ENCODE assay signal across 17 cellular contexts in genomic region chr4:25816591-25817058, GRCh38. TPM values are rescaled to one million over a fixed set of nuclear protein-coding genes. Genes with fewer than 3 reads are reported as not detected.
DNase-seq lines count a peak whose midpoint lies in the region; ATAC-seq, FAIRE-seq and TF ChIP-seq lines count a peak whose summit lies in the region.
"Had no signal": no experiment of that assay in that cellular context is flagged by ENCODE, and none has a peak within 500 bp of the region (broad histone marks: within the 10 kb centered on the region; RNA-seq: fewer than 3 reads in every experiment).

No MANE protein-coding gene starts in this region.

- no peak for FAIRE-seq in K562 (lab: Jason Lieb, UNC)

- TF ChIP-seq CTCF in K562 (IDR thresholded peaks at IDR 0.05 in 2 of 3, conservative IDR thresholded peaks at IDR 0.05 in 1 of 3; ENCODE audit: insufficient read depth in 2 of 3, low read depth in 1 of 3, low read length in 3 of 3), result no peak
- TF ChIP-seq CTCF in fibroblast of lung (conservative IDR thresholded peaks at IDR 0.05 in 1 of 2, IDR thresholded peaks at IDR 0.05 in 1 of 2; ENCODE audit: low read depth in 1 of 2, low read length in 2 of 2), result no peak
- no peak for TF ChIP-seq CTCF in smooth muscle cell (IDR thresholded peaks at IDR 0.05; ENCODE audit: borderline replicate concordance, insufficient read depth, poor library complexity, severe bottlenecking)

- H3K79me2 ChIP-seq in GM23248 (ENCODE audit: insufficient read depth) (no peaks in the 10 kb centered on the region), K562 (ENCODE audit: control insufficient read depth, insufficient read depth, low read length) (no peaks in the 10 kb centered on the region), fibroblast of lung (ENCODE audit: control insufficient read depth, insufficient read depth, low read length) (no peaks in the 10 kb centered on the region), smooth muscle cell (ENCODE audit: low read depth) (no peaks in the 10 kb centered on the region)

- intact Hi-C loops in K562 (cut with micrococcal nuclease) (no loop called here), Right ventricle myocardium superior (cut with DNase I) (no loop called here)

- H3K9me3 Mint-ChIP-seq in activated CD4-positive, alpha-beta T cell treated with anti-CD3 and anti-CD28 coated beads, Interleukin-2, amount 10 ng/mL, durations not matched to agents 7 days and 5 days, result no peaks in the 10 kb centered on the region
- H3K9me3 Mint-ChIP-seq: CD4-positive, CD25-positive, alpha-beta regulatory T cell; H9 had no signal

- H3K27me3 Mint-ChIP-seq in activated CD4-positive, alpha-beta T cell treated with anti-CD3 and anti-CD28 coated beads, Interleukin-2, amount 10 ng/mL, durations not matched to agents 7 days and 5 days, result no peaks in the 10 kb centered on the region
- H3K27me3 Mint-ChIP-seq: B cell; CD4-positive, CD25-positive, alpha-beta regulatory T cell had no signal

- peaks cover 64% of the 10 kb centered on the region for H3K4me1 ChIP-seq in GM23248 (ENCODE audit: insufficient read depth)
- no peaks in the 10 kb centered on the region for H3K4me1 ChIP-seq in K562 (replicated peaks in 1 of 2; ENCODE audit: control insufficient read depth in 2 of 2, insufficient read depth in 2 of 2, low read length in 2 of 2)
- H3K4me1 ChIP-seq in fibroblast of lung (ENCODE audit: control insufficient read depth, extremely low read depth, insufficient read depth, low read length), result peaks cover 22% of the 10 kb centered on the region
- H3K4me1 ChIP-seq in smooth muscle cell (ENCODE audit: low read depth), result peaks cover 16% of the 10 kb centered on the region

- H3F3A ChIP-seq in GM23248 (ENCODE audit: insufficient read depth) (peaks cover 54% of the 10 kb centered on the region), smooth muscle cell (ENCODE audit: low read depth) (peaks cover 4% of the 10 kb centered on the region)

- no peak for TF ChIP-seq POLR2A in K562 (conservative IDR thresholded peaks at IDR 0.05)

- 69 to 72% methylated on average over 2 of the region's 2 CpGs for WGBS in GM23248 (ENCODE audit: low coverage in 1 of 2, low lambda C conversion rate in 2 of 2, missing lambda C conversion rate in 2 of 2), 2 experiments
- 71% methylated on average over 2 of the region's 2 CpGs for WGBS in K562 (ENCODE audit: insufficient coverage, low coverage, missing lambda C conversion rate)
- WGBS in smooth muscle cell (ENCODE audit: low lambda C conversion rate), result 94% methylated on average over 2 of the region's 2 CpGs

- no peaks in the 10 kb centered on the region for H3K27me3 ChIP-seq in GM23248 (replicated peaks; ENCODE audit: insufficient read depth)
- no peaks in the 10 kb centered on the region for H3K27me3 ChIP-seq in K562 (ENCODE audit: control insufficient read depth in 2 of 2, insufficient read depth in 2 of 2, low read length in 2 of 2)
- H3K27me3 ChIP-seq in fibroblast of lung (ENCODE audit: control insufficient read depth, insufficient read depth, low read length), result no peaks in the 10 kb centered on the region
- H3K27me3 ChIP-seq in smooth muscle cell (ENCODE audit: low read depth), result no peaks in the 10 kb centered on the region

- no peak overlapping the region for H3K9ac ChIP-seq in GM23248
- no peak overlapping the region; a peak in 1 of 4 replicates for H3K9ac ChIP-seq in K562 (ENCODE audit: insufficient read depth in 1 of 2, low read depth in 2 of 2, low read length in 2 of 2)
- H3K9ac ChIP-seq in fibroblast of lung (ENCODE audit: insufficient read depth, low read length), result no peak overlapping the region
- H3K9ac ChIP-seq in smooth muscle cell (ENCODE audit: low read depth), result no peak overlapping the region

- ATAC-seq in K562 (no peak), GM18520 (IDR thresholded peaks at IDR 0.05; ENCODE audit: unreplicated experiment) (no peak), Right ventricle myocardium superior (ENCODE audit: poor library complexity) (no peak)

- H3K4me1 Mint-ChIP-seq in activated CD4-positive, alpha-beta T cell treated with anti-CD3 and anti-CD28 coated beads, Interleukin-2, amount 10 ng/mL, durations not matched to agents 7 days and 5 days, result no peaks in the 10 kb centered on the region
- H3K4me1 Mint-ChIP-seq: B cell had no signal

- H3K36me3 Mint-ChIP-seq in activated CD4-positive, alpha-beta T cell treated with anti-CD3 and anti-CD28 coated beads, Interleukin-2, amount 10 ng/mL, durations not matched to agents 7 days and 5 days (ENCODE audit: low read depth), result peaks cover 39% of the 10 kb centered on the region

- H3K4me3 Mint-ChIP-seq in activated CD4-positive, alpha-beta T cell treated with anti-CD3 and anti-CD28 coated beads, Interleukin-2, amount 10 ng/mL, durations not matched to agents 7 days and 5 days, result no peak overlapping the region
- H3K4me3 Mint-ChIP-seq: B cell; CD4-positive, CD25-positive, alpha-beta regulatory T cell; H9 had no signal

- CTCF ChIA-PET in K562 (lab: Yijun Ruan, JAX; ENCODE audit: low intra/inter-chr PET ratio), result no interaction called here
- CTCF ChIA-PET in activated CD4-positive, alpha-beta T cell treated with anti-CD3 and anti-CD28 coated beads, Interleukin-2, amount 10 ng/mL, durations not matched to agents 7 days and 5 days (lab: Charles Lee), result interaction anchor here (0.6 to 1.9 kb wide), 4 partner anchors 9 to 53 kb away, joined by 3 to 6 read pairs (median 3); no protein-coding TSS in a partner anchor

- H4K20me1 ChIP-seq in GM23248 (ENCODE audit: insufficient read depth) (no peaks in the 10 kb centered on the region), K562 (replicated peaks; ENCODE audit: control insufficient read depth, insufficient read depth, low read length) (no peaks in the 10 kb centered on the region), fibroblast of lung (ENCODE audit: control insufficient read depth, extremely low read depth, insufficient read depth, low read length) (no peaks in the 10 kb centered on the region), smooth muscle cell (ENCODE audit: low read depth) (no peaks in the 10 kb centered on the region)

- POLR2A ChIA-PET in K562 (lab: Yijun Ruan, JAX), result interaction anchor here (0.7 to 1.1 kb wide), 2 partner anchors 18 to 20 kb away, joined by 3 to 5 read pairs; no protein-coding TSS in a partner anchor
- POLR2A ChIA-PET in activated CD4-positive, alpha-beta T cell treated with anti-CD3 and anti-CD28 coated beads, Interleukin-2, amount 10 ng/mL, durations not matched to agents 7 days and 5 days (lab: Charles Lee), result no interaction called here

- H3K9me3 ChIP-seq in GM23248 (ENCODE audit: low read depth), result no peaks in the 10 kb centered on the region
- H3K9me3 ChIP-seq in K562 (replicated peaks; ENCODE audit: control insufficient read depth, insufficient read depth, low read depth, low read length), result no peaks in the 10 kb centered on the region
- no peaks in the 10 kb centered on the region for H3K9me3 ChIP-seq in fibroblast of lung (ENCODE audit: control insufficient read depth, insufficient read depth, low read depth, low read length)
- H3K9me3 ChIP-seq in smooth muscle cell (replicated peaks; ENCODE audit: low read depth), result no peaks in the 10 kb centered on the region

- H3K9me1 ChIP-seq in K562 (ENCODE audit: control insufficient read depth, insufficient read depth, low read length), result no peaks in the 10 kb centered on the region

- in situ Hi-C loops in GM23248 (cut with MboI) (no loop called here), K562 (cut with MboI) (no loop called here)

- no peak for TF ChIP-seq EP300 in K562 (IDR thresholded peaks at IDR 0.05; ENCODE audit: low read length)

- BruUV-seq in K562 (replicated peaks; lab: Mats Ljungman, UMichigan), result no TSS peak

- H3K4me3 ChIP-seq in GM23248 (peak overlapping the region; percentile 30), K562 (no peak overlapping the region), fibroblast of lung (replicated peaks in 1 of 4; ENCODE audit: control extremely low read depth in 1 of 4, insufficient read depth in 1 of 4, low read depth in 3 of 4, low read length in 4 of 4) (no peak overlapping the region), smooth muscle cell (no peak overlapping the region)

- H3K36me3 ChIP-seq in GM23248 (ENCODE audit: low read depth), result no peaks in the 10 kb centered on the region
- H3K36me3 ChIP-seq in K562 (ENCODE audit: control insufficient read depth, insufficient read depth, low read length), result peaks cover 20% of the 10 kb centered on the region; the same call in 2 of the 3 replicates
- no peaks in the 10 kb centered on the region for H3K36me3 ChIP-seq in fibroblast of lung (ENCODE audit: control insufficient read depth, insufficient read depth, low read length)
- H3K36me3 ChIP-seq in smooth muscle cell (ENCODE audit: low read depth), result no peaks in the 10 kb centered on the region

- no peak for TF ChIP-seq RAD21 in K562 (CRISPR knock-in tag; conservative IDR thresholded peaks at IDR 0.05 in 1 of 2, IDR thresholded peaks at IDR 0.05 in 1 of 2)

- H3K27ac Mint-ChIP-seq in activated CD4-positive, alpha-beta T cell treated with anti-CD3 and anti-CD28 coated beads, Interleukin-2, amount 10 ng/mL, durations not matched to agents 7 days and 5 days, result no peak overlapping the region
- H3K27ac Mint-ChIP-seq: B cell had no signal

- H3K27ac ChIP-seq in GM23248 (peak overlapping the region; percentile 80), K562 (ENCODE audit: extremely low read depth, low read depth, low read length) (no peak overlapping the region), fibroblast of lung (ENCODE audit: insufficient read depth, low read length) (no peak overlapping the region), smooth muscle cell (ENCODE audit: low read depth) (peak overlapping the region; percentile 70)
- H3K27ac ChIP-seq: HL-60 had no signal

- H3K9me2 ChIP-seq in GM23248 (ENCODE audit: insufficient read depth), result no peaks in the 10 kb centered on the region

- H3K4me2 ChIP-seq in GM23248 (ENCODE audit: unreplicated experiment), result peak overlapping the region; percentile 76
- no peak overlapping the region for H3K4me2 ChIP-seq in K562 (ENCODE audit: insufficient read depth, low read length)
- H3K4me2 ChIP-seq in fibroblast of lung (ENCODE audit: extremely low read depth, insufficient read depth, low read length), result peak overlapping the region; percentile 1
- H3K4me2 ChIP-seq in smooth muscle cell, result no peak overlapping the region

- DNase-seq in GM23248, result no peak
- no peak for DNase-seq in K562 (ENCODE audit: extremely low read depth in 1 of 4, low spot score in 3 of 4)
- no peak for DNase-seq in fibroblast of lung (ENCODE audit: low read depth in 2 of 2)
- no peak for DNase-seq in smooth muscle cell (lab: John Stamatoyannopoulos, UW; ENCODE audit: unreplicated experiment)
- no peak for DNase-seq in activated CD4-positive, alpha-beta T cell treated with anti-CD3 and anti-CD28 coated beads, Interleukin-2, amount 10 ng/mL, durations not matched to agents 7 days and 5 days
- no peak for DNase-seq in Right ventricle myocardium superior
- DNase-seq in retina, result no peak
- DNase-seq: CD4-positive, CD25-positive, alpha-beta regulatory T cell; DMS79; H9; NCI-H1417 treated with DMSO at 0.1 percent for 48 hours; NCI-H2171; NCI-H446 treated with DMSO at 0.1 percent for 48 hours; NK-92 treated with Interleukin-12 subunit alpha and Interleukin-12 subunit beta, amount 100 ng/mL, for 24 hours had no signal

- 0 out of 2 replicates have a peak overlapping the region, but pooled peaks have one; percentile 37 for H2AFZ ChIP-seq in GM23248
- H2AFZ ChIP-seq in K562 (ENCODE audit: low read depth, low read length), result no peak overlapping the region
- no peak overlapping the region for H2AFZ ChIP-seq in fibroblast of lung (ENCODE audit: low read length)
- H2AFZ ChIP-seq in smooth muscle cell (ENCODE audit: low read depth), result no peak overlapping the region

RNA-seq across cellular contexts. Expression of gene SEL1L3, which starts 46.2 kb away (rescaled TPM):
- 62.8 and 101 TPM in 2 replicates for total RNA-seq in GM23248 (2014; rRNA removed; shearing (Covaris generic))
- polyA plus RNA-seq in GM23248 (2016; fragmentation: Nextera tagmentation; extraction: Ambion mirVana) (23.1 and 24.5 TPM in 2 replicates), K562 (2011; rRNA removed) (37.5 and 44.3 TPM in 2 replicates), K562 (2014; fragmentation: Illumina TruSeq; extraction: Trizol) (33.2 and 43.0 TPM in 2 replicates), K562 (2014; fragmentation: Nextera tagmentation; extraction: Ambion mirVana) (10 to 100 TPM; 14.6 to 14.7 TPM), K562 (2014; rRNA removed) (21.6 and 22.4 TPM in 2 replicates), fibroblast of lung (13.2 and 24.1 TPM in 2 replicates), smooth muscle cell (8.8 and 9.3 TPM in 2 replicates)
- 239 and 361 TPM in 2 replicates for total RNA-seq in K562 (2011; cell fraction: chromatin; rRNA removed; ENCODE audit: low replicate concordance)
- total RNA-seq in K562 (2011; cell fraction: nucleolus; rRNA removed), result 50.2 and 64.2 TPM in 2 replicates
- 170 and 237 TPM in 2 replicates for total RNA-seq in K562 (2011; cell fraction: nucleoplasm; rRNA removed)
- total RNA-seq in K562 (2014; rRNA removed) (16.9 and 19.4 TPM in 2 replicates), K562 (2014; rRNA removed; fragmentation: Illumina TruSeq; extraction: Trizol) (29.6 and 38.5 TPM in 2 replicates), K562 (2015; rRNA removed; fragmentation: Illumina TruSeq; extraction: Trizol) (10.0 and 10.2 TPM in 2 replicates), K562 (2021) (21.3 and 25.4 TPM in 2 replicates), fibroblast of lung (56.0 and 56.3 TPM in 2 replicates), smooth muscle cell (14.0 and 24.6 TPM in 2 replicates), Right ventricle myocardium superior (3.2 TPM)
- polyA plus RNA-seq in K562 (2011; cell fraction: cytosol; rRNA removed), result 17.1 and 17.3 TPM in 2 replicates
- 33.7 and 36.1 TPM in 2 replicates for polyA plus RNA-seq in K562 (2011; cell fraction: nucleus; rRNA removed)
- polyA plus RNA-seq in K562 (2012), result 12.5 and 61.2 TPM in 2 replicates
- polyA minus RNA-seq in K562 (2011; rRNA and poly(A)+ RNA removed), result 83.6 and 102 TPM in 2 replicates
- 12.3 and 17.6 TPM in 2 replicates for polyA minus RNA-seq in K562 (2011; cell fraction: cytosol; rRNA and poly(A)+ RNA removed)
- 21.1 and 66.1 TPM in 2 replicates for polyA minus RNA-seq in K562 (2011; cell fraction: nucleus; rRNA and poly(A)+ RNA removed)
- 11.1 and 24.5 TPM in 2 replicates for polyA plus RNA-seq in fibroblast of lung (2012)
- 5.3 and 28.6 TPM in 2 replicates for polyA minus RNA-seq in fibroblast of lung (ENCODE audit: low replicate concordance)
- total RNA-seq in activated CD4-positive, alpha-beta T cell treated with anti-CD3 and anti-CD28 coated beads, Interleukin-2, amount 10 ng/mL, durations not matched to agents 7 days and 5 days, result 10 to 100 TPM; 47.6 to 63.4 TPM

Comparison
In these comparisons a context has a peak if more than half of its experiments do, and no peak if none do; other contexts are left out.
1. H3K27ac ChIP-seq: peak in GM23248 (single experiment) and smooth muscle cell (single experiment); none in K562 (single experiment) and fibroblast of lung (single experiment).
2. H3K4me2 ChIP-seq: peak in GM23248 (single experiment) and fibroblast of lung (single experiment); none in K562 (single experiment) and smooth muscle cell (single experiment).